In genomic region chr11:35815556-35816315, GRCh38 we compare ENCODE assay signal across 1 cellular context.
TF ChIP-seq lines count a peak whose summit lies in the region.

No MANE protein-coding gene starts in this region.

TF ChIP-seq in IMR-90, 13 proteins besides CTCF, POLR2A, EP300 and RAD21 (continued from another document):
- TF ChIP-seq MAFK (IDR thresholded peaks at IDR 0.05; ENCODE audit: low read depth, low read length) (no peak), MXI1 (IDR thresholded peaks at IDR 0.05; ENCODE audit: borderline replicate concordance, low read depth, low read length) (no peak), RCOR1 (IDR thresholded peaks at IDR 0.05; ENCODE audit: insufficient replicate concordance, low read length) (no peak), CEBPB (IDR thresholded peaks at IDR 0.05; ENCODE audit: low read depth, low read length) (no peak)
